Comparison of ENCODE assay signal across 8 cellular contexts in the genomic region with DNA sequence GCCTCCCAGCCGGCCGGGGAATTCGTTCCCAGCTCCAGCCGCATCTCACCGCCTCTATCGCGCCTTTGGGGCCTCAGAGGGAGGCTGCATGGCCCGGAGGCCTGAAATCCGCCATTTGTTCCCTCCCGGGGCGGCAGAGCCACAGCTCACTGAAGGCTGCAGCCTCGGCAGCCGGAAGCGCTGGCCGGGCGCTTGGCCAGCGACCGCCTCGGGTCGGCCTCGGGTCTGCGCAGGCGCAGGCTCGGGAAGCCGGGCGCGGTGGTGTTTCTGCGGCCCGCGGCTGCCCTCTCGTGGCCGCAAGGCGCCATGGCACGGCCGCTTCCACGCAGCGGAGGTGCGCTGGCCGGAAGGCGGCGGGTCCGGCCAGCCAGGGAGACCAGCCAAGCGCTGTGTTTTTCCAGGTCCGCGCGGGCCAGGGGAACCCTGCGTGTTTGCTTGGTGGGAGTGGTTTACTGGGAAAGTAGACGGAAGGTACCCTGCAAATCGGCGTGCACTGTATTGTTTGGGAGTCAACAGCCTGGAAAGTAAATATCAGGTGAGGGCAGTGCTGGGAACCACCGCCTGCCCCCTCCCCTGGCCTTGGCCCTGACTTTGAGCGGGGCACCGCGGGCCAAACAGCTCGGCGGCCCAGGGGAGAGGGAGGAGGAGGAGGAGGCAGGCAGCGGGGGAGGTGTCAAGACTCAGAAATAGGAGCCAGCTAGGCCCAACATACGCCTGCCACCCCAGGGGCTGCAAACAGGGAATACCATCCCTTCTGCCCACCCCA. TPM values are rescaled to one million over a fixed set of nuclear protein-coding genes. Genes with fewer than 3 reads are reported as not detected.
DNase-seq lines count a peak whose midpoint lies in the region; ATAC-seq and TF ChIP-seq lines count a peak whose summit lies in the region.

No MANE protein-coding gene starts in this region.

- H3K27ac Mint-ChIP-seq in activated CD4-positive, alpha-beta T cell treated with anti-CD3 and anti-CD28 coated beads, Interleukin-2, amount 10 ng/mL, durations not matched to agents 7 days and 5 days = peak overlapping the region; percentile 71

- ATAC-seq in GM19043 (IDR thresholded peaks at IDR 0.05; ENCODE audit: low read depth, unreplicated experiment) (peak; percentile 87), HG03342 (IDR thresholded peaks at IDR 0.05; ENCODE audit: unreplicated experiment) (peak; percentile 82), left lung (peak; percentile 95)

- CTCF ChIA-PET in activated CD4-positive, alpha-beta T cell treated with anti-CD3 and anti-CD28 coated beads, Interleukin-2, amount 10 ng/mL, durations not matched to agents 7 days and 5 days (lab: Charles Lee) = interaction anchor here (0.6 to 3.0 kb wide), 33 partner anchors 9 to 1044 kb away, joined by 3 to 41 read pairs (median 4); a partner anchor contains a TSS

- TF ChIP-seq CTCF in BE2C (IDR thresholded peaks at IDR 0.05; ENCODE audit: low read depth, low read length) (peak; percentile 74), coronary artery (IDR thresholded peaks at IDR 0.05) (peak; percentile 99), left lung (IDR thresholded peaks at IDR 0.05) (peak; percentile 100)

- H3K27me3 Mint-ChIP-seq in activated CD4-positive, alpha-beta T cell treated with anti-CD3 and anti-CD28 coated beads, Interleukin-2, amount 10 ng/mL, durations not matched to agents 7 days and 5 days = peaks cover 40% of the 10 kb centered on the region

- H3K9me3 ChIP-seq in BE2C (no peaks in the 10 kb centered on the region), left lung (no peaks in the 10 kb centered on the region)

- POLR2A ChIA-PET in activated CD4-positive, alpha-beta T cell treated with anti-CD3 and anti-CD28 coated beads, Interleukin-2, amount 10 ng/mL, durations not matched to agents 7 days and 5 days (lab: Charles Lee) = interaction anchor here (0.7 kb wide), 2 partner anchors 17 to 94 kb away, joined by 3 read pairs; no protein-coding TSS in a partner anchor

- DNase-seq in BE2C (peak; percentile 93), NCI-H446 treated with DMSO at 0.1 percent for 48 hours (lab: John Stamatoyannopoulos, UW) (peak; percentile 68), coronary artery (ENCODE audit: low spot score) (peak; percentile 91), left lung (peak; percentile 89 to 99)
- DNase-seq in activated CD4-positive, alpha-beta T cell treated with anti-CD3 and anti-CD28 coated beads, Interleukin-2, amount 10 ng/mL, durations not matched to agents 7 days and 5 days = peak; percentile 80
- peak; percentile 67 for DNase-seq in stimulated activated CD4-positive, alpha-beta T cell treated with anti-CD3 and anti-CD28 coated beads, Interleukin-2, amount 100 ng/mL, for 4 hours (ENCODE audit: low read depth)

- H3K4me3 Mint-ChIP-seq in activated CD4-positive, alpha-beta T cell treated with anti-CD3 and anti-CD28 coated beads, Interleukin-2, amount 10 ng/mL, durations not matched to agents 7 days and 5 days = peak overlapping the region; percentile 66

- intact Hi-C loops in left lung (cut with DNase I) = loop anchor here in 1 of 2 donors (5.0 kb wide), 1 partner anchor 76 kb away; no protein-coding TSS in a partner anchor

- H3K4me1 ChIP-seq in BE2C (no peaks in the 10 kb centered on the region; the same call in none of the 2 replicates), left lung (peaks cover 18 to 33% of the 10 kb centered on the region in 2 donors)

- H3K27me3 ChIP-seq in BE2C (no peaks in the 10 kb centered on the region), left lung (peaks cover 0 to 20% of the 10 kb centered on the region in 2 donors)

- H3K4me3 ChIP-seq in BE2C (ENCODE audit: low read depth, low read length) (peak overlapping the region; percentile 76), coronary artery (peak overlapping the region; percentile 72), left lung (peak overlapping the region; percentile 42 to 56)

- no peaks in the 10 kb centered on the region for H3K9me3 Mint-ChIP-seq in activated CD4-positive, alpha-beta T cell treated with anti-CD3 and anti-CD28 coated beads, Interleukin-2, amount 10 ng/mL, durations not matched to agents 7 days and 5 days

- H3K36me3 ChIP-seq in BE2C = no peaks in the 10 kb centered on the region
- H3K36me3 ChIP-seq in left lung = no peaks in the 10 kb centered on the region

- H3K4me1 Mint-ChIP-seq in activated CD4-positive, alpha-beta T cell treated with anti-CD3 and anti-CD28 coated beads, Interleukin-2, amount 10 ng/mL, durations not matched to agents 7 days and 5 days = peaks cover 14% of the 10 kb centered on the region

- no peaks in the 10 kb centered on the region for H3K36me3 Mint-ChIP-seq in activated CD4-positive, alpha-beta T cell treated with anti-CD3 and anti-CD28 coated beads, Interleukin-2, amount 10 ng/mL, durations not matched to agents 7 days and 5 days (ENCODE audit: low read depth)

- H3K27ac ChIP-seq in coronary artery = peak overlapping the region; percentile 83 to 92
- peak overlapping the region; percentile 92 to 93 for H3K27ac ChIP-seq in left lung

RNA-seq across cellular contexts. Expression of a gene that starts 52.7 kb away (rescaled TPM):
- polyA plus RNA-seq in BE2C (2012; ENCODE audit: insufficient read depth, insufficient read length, low read depth) = 0.32 TPM
- under 1 TPM in 1 of 2 experiments, not detected in 1; 0.05 TPM for total RNA-seq in activated CD4-positive, alpha-beta T cell treated with anti-CD3 and anti-CD28 coated beads, Interleukin-2, amount 10 ng/mL, durations not matched to agents 7 days and 5 days
- total RNA-seq in left lung = 10 to 100 TPM; 40.8 to 56.1 TPM

Comparison
In these comparisons a context has a peak if more than half of its experiments do, and no peak if none do; other contexts are left out.
1. Peak in every context shown above with its lines: DNase-seq, ATAC-seq, H3K4me3 ChIP-seq and H3K27ac ChIP-seq.
2. RNA of a gene that starts 52.7 kb away (total RNA-seq): 40.8 to 56.1 TPM in left lung; 0.05 TPM in activated CD4-positive, alpha-beta T cell treated with anti-CD3 and anti-CD28 coated beads, Interleukin-2, amount 10 ng/mL, durations not matched to agents 7 days and 5 days; every median in the first group is over 10 times any median in the second.